19 cellular contexts compared by ENCODE assay signal in the genomic region with DNA sequence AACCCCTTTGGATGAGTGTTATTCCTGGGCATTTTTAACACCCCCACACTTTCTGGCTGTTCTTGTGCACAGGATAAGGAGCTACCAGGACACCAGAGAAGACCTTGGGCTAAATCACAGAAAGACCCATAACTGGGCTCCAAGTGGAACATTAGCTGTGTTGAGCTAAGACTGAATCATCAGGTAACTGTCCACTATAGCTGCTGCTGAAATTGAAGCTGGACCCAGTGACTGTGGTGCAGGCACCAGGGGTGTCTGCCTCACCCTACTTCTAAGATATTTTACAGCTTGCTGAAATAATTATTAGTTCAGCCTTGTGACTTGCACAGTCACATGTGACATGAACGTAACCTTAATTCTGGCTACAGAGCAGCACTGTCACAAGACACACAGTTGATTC.
"Had no signal": no experiment of that assay in that cellular context is flagged by ENCODE, and none has a peak within 500 bp of the region (broad histone marks: within the 10 kb centered on the region; RNA-seq: fewer than 3 reads in every experiment).

No MANE protein-coding gene starts in this region.

- H3K27ac ChIP-seq: colonic mucosa, gastroesophageal sphincter, heart right ventricle, neutrophil, tibial artery had no signal

- H3K9me3 ChIP-seq: colonic mucosa, gastroesophageal sphincter, heart right ventricle, neutrophil, tibial artery had no signal

- H3K4me1 Mint-ChIP-seq: activated B cell treated with CpG ODN at 0.5 μM for 24 hours; activated naive CD4-positive, alpha-beta T cell treated with anti-CD3 and anti-CD28 coated beads, Interleukin-2, amount 50 U/mL, for 24 hours; naive B cell; stimulated activated memory B cell treated with anti-CD40 and anti-IgM and Interleukin-4, amounts not matched to agents 10 μg/mL and 1 μg/mL and 100 μg/mL, for 72 hours had no signal

- H3K4me3 ChIP-seq: colonic mucosa, gastroesophageal sphincter, heart right ventricle, tibial artery had no signal

- H3K36me3 Mint-ChIP-seq: activated naive CD4-positive, alpha-beta T cell treated with anti-CD3 and anti-CD28 coated beads, Interleukin-2, amount 50 U/mL, for 24 hours; naive B cell; stimulated activated memory B cell treated with anti-CD40 and anti-IgM and Interleukin-4, amounts not matched to agents 10 μg/mL and 1 μg/mL and 100 μg/mL, for 72 hours had no signal

- DNase-seq: activated B cell treated with CpG ODN at 0.5 μM for 24 hours; activated CD4-positive, alpha-beta T cell treated with anti-CD3 and anti-CD28 coated beads for 48 hours; activated CD8-positive, alpha-beta T cell treated with anti-CD3 and anti-CD28 coated beads for 36 hours; activated effector memory CD4-positive, alpha-beta T cell treated with Interleukin-2 at 50 U/mL for 16 hours; activated T-cell treated with anti-CD3 and anti-CD28 coated beads, Interleukin-2, amount 50 U/mL, for 4 hours; colonic mucosa; heart right ventricle; left colon; naive B cell; retina; stimulated activated CD4-positive, alpha-beta T cell treated with anti-CD3 and anti-CD28 coated beads, Interleukin-12 subunit alpha, Interleukin-12 subunit beta, amount 100 ng/mL, for 4 hours; stimulated activated CD4-positive, alpha-beta T cell treated with anti-CD3 and anti-CD28 coated beads, Interleukin-2, amount 100 ng/mL, for 24 hours; T-helper 2 cell; tibial artery had no signal

- H3K4me3 Mint-ChIP-seq: activated B cell treated with CpG ODN at 0.5 μM for 24 hours; activated CD8-positive, alpha-beta T cell treated with anti-CD3 and anti-CD28 coated beads for 36 hours; activated naive CD4-positive, alpha-beta T cell treated with anti-CD3 and anti-CD28 coated beads, Interleukin-2, amount 50 U/mL, for 24 hours; activated T-cell treated with anti-CD3 and anti-CD28 coated beads, Interleukin-2, amount 50 U/mL, for 4 hours; naive B cell; stimulated activated memory B cell treated with anti-CD40 and anti-IgM and Interleukin-4, amounts not matched to agents 10 μg/mL and 1 μg/mL and 100 μg/mL, for 72 hours had no signal

- H3K27ac Mint-ChIP-seq: activated B cell treated with CpG ODN at 0.5 μM for 24 hours; activated CD8-positive, alpha-beta T cell treated with anti-CD3 and anti-CD28 coated beads for 36 hours; activated naive CD4-positive, alpha-beta T cell treated with anti-CD3 and anti-CD28 coated beads, Interleukin-2, amount 50 U/mL, for 24 hours; naive B cell; stimulated activated memory B cell treated with anti-CD40 and anti-IgM and Interleukin-4, amounts not matched to agents 10 μg/mL and 1 μg/mL and 100 μg/mL, for 72 hours had no signal

- H3K4me1 ChIP-seq: colonic mucosa, gastroesophageal sphincter, heart right ventricle, tibial artery had no signal

- H3K27me3 ChIP-seq: colonic mucosa, gastroesophageal sphincter, neutrophil, tibial artery had no signal

- H3K9me3 Mint-ChIP-seq: activated B cell treated with CpG ODN at 0.5 μM for 24 hours; activated CD8-positive, alpha-beta T cell treated with anti-CD3 and anti-CD28 coated beads for 36 hours; activated T-cell treated with anti-CD3 and anti-CD28 coated beads, Interleukin-2, amount 50 U/mL, for 4 hours; stimulated activated memory B cell treated with anti-CD40 and anti-IgM and Interleukin-4, amounts not matched to agents 10 μg/mL and 1 μg/mL and 100 μg/mL, for 72 hours had no signal

- FAIRE-seq: urothelium cell line had no signal

- H3K36me3 ChIP-seq: colonic mucosa, gastroesophageal sphincter, heart right ventricle, neutrophil, tibial artery had no signal

- ATAC-seq: activated CD8-positive, alpha-beta T cell treated with anti-CD3 and anti-CD28 coated beads for 36 hours; activated T-cell treated with anti-CD3 and anti-CD28 coated beads, Interleukin-2, amount 50 U/mL, for 4 hours; gastroesophageal sphincter; heart right ventricle; left colon; stimulated activated memory B cell treated with anti-CD40 and anti-IgM and Interleukin-4, amounts not matched to agents 10 μg/mL and 1 μg/mL and 100 μg/mL, for 72 hours had no signal
